12 cellular contexts compared by ENCODE assay signal in genomic region chr3:52196977-52197376, GRCh38. TPM values are rescaled to one million over a fixed set of nuclear protein-coding genes. Genes with fewer than 3 reads are reported as not detected.
DNase-seq lines count a peak whose midpoint lies in the region; ATAC-seq and TF ChIP-seq lines count a peak whose summit lies in the region.
"Had no signal": no experiment of that assay in that cellular context is flagged by ENCODE, and none has a peak within 500 bp of the region (broad histone marks: within the 10 kb centered on the region; RNA-seq: fewer than 3 reads in every experiment).

No MANE protein-coding gene starts in this region.

- H3K27me3 ChIP-seq in lung (ENCODE audit: control insufficient read depth, insufficient read depth): no peaks in the 10 kb centered on the region
- H3K27me3 ChIP-seq: tibial artery had no signal

- TF ChIP-seq CTCF in lung (IDR thresholded peaks at IDR 0.05; ENCODE audit: control extremely low read depth, extremely low read depth): no peak

- H3K9me3 Mint-ChIP-seq in activated CD4-positive, alpha-beta T cell treated with anti-CD3 and anti-CD28 coated beads, Interleukin-2, amount 10 ng/mL, durations not matched to agents 7 days and 5 days: no peaks in the 10 kb centered on the region
- no peaks in the 10 kb centered on the region for H3K9me3 Mint-ChIP-seq in activated T-helper 2 cell treated with anti-CD3 and anti-CD28 coated beads, Interferon-gamma antibody, Interleukin-2, Interleukin-4, amounts not matched to agents 10 μg/mL and 5 μg/mL and 100 μg/mL, durations not matched to agents 14 hours and 24 hours and 36 hours

- no peak overlapping the region for H3K4me3 ChIP-seq in lung

- no peaks in the 10 kb centered on the region for H3K9me3 ChIP-seq in lung (ENCODE audit: control insufficient read depth in 2 of 2, insufficient read depth in 1 of 2, low read length in 1 of 2)
- H3K9me3 ChIP-seq: tibial artery had no signal

- H3K4me3 Mint-ChIP-seq in activated CD4-positive, alpha-beta T cell treated with anti-CD3 and anti-CD28 coated beads, Interleukin-2, amount 10 ng/mL, durations not matched to agents 7 days and 5 days: no peak overlapping the region
- no peak overlapping the region for H3K4me3 Mint-ChIP-seq in activated T-helper 2 cell treated with anti-CD3 and anti-CD28 coated beads, Interferon-gamma antibody, Interleukin-2, Interleukin-4, amounts not matched to agents 10 μg/mL and 5 μg/mL and 100 μg/mL, durations not matched to agents 14 hours and 24 hours and 36 hours (ENCODE audit: low read depth)

- intact Hi-C loops in activated T-helper 2 cell treated with anti-CD3 and anti-CD28 coated beads, Interferon-gamma antibody, Interleukin-2, Interleukin-4, amounts not matched to agents 10 μg/mL and 5 μg/mL and 100 μg/mL, durations not matched to agents 14 hours and 24 hours and 36 hours (cut with micrococcal nuclease): loop anchor here (5.0 kb wide), 1 partner anchor 200 kb away; the partner anchor contains the start of gene RPL29

- H3K4me1 ChIP-seq in lung (ENCODE audit: control insufficient read depth in 2 of 2, insufficient read depth in 2 of 2, low read length in 2 of 2): peaks cover 12 to 40% of the 10 kb centered on the region in 2 donors

- no peak for DNase-seq in activated CD4-positive, alpha-beta T cell treated with anti-CD3 and anti-CD28 coated beads, Interleukin-2, amount 10 ng/mL, durations not matched to agents 7 days and 5 days
- DNase-seq in activated CD4-positive, alpha-beta T cell treated with anti-CD3 and anti-CD28 coated beads for 48 hours: no peak
- DNase-seq in activated T-helper 2 cell treated with anti-CD3 and anti-CD28 coated beads, Interferon-gamma antibody, Interleukin-2, Interleukin-4, amounts not matched to agents 10 μg/mL and 5 μg/mL and 100 μg/mL, durations not matched to agents 14 hours and 24 hours and 36 hours (ENCODE audit: low spot score): no peak
- peak; percentile 82 for DNase-seq in lung (ENCODE audit: low spot score)
- peak in 1 of 49 donors; percentile 15 for DNase-seq in substantia nigra (lab: John Stamatoyannopoulos, UW)
- DNase-seq in ecto neural progenitor cell (ENCODE audit: low spot score): no peak
- DNase-seq in stimulated activated CD4-positive, alpha-beta T cell treated with anti-CD3 and anti-CD28 coated beads, Interleukin-1b, Interleukin-23, amount 100 ng/mL, for 48 hours: no peak
- DNase-seq in NCI-H146 treated with DMSO at 0.1 percent for 48 hours (lab: John Stamatoyannopoulos, UW; ENCODE audit: unreplicated experiment): no peak
- DNase-seq: cortex of kidney; NCI-H1092 treated with DMSO at 0.1 percent for 48 hours; stimulated activated CD4-positive, alpha-beta T cell treated with anti-CD3 and anti-CD28 coated beads, Interleukin-15, amount 100 ng/mL, for 24 hours; tibial artery had no signal

- H3K27ac Mint-ChIP-seq in activated CD4-positive, alpha-beta T cell treated with anti-CD3 and anti-CD28 coated beads, Interleukin-2, amount 10 ng/mL, durations not matched to agents 7 days and 5 days: peak overlapping the region; percentile 91
- H3K27ac Mint-ChIP-seq in activated T-helper 2 cell treated with anti-CD3 and anti-CD28 coated beads, Interferon-gamma antibody, Interleukin-2, Interleukin-4, amounts not matched to agents 10 μg/mL and 5 μg/mL and 100 μg/mL, durations not matched to agents 14 hours and 24 hours and 36 hours: peak overlapping the region; percentile 24

- peaks cover 0 to 3% of the 10 kb centered on the region in 2 donors for H3K36me3 ChIP-seq in lung (ENCODE audit: control insufficient read depth in 2 of 2, insufficient read depth in 2 of 2, low read length in 2 of 2)

- H3K27ac ChIP-seq in lung (ENCODE audit: low read depth in 1 of 2, low read length in 1 of 2) (peak overlapping the region in 1 of 2 donors; percentile 90), substantia nigra (ENCODE audit: low read depth, low read length, poor library complexity, severe bottlenecking) (peak overlapping the region; percentile 86)

- H3K4me1 Mint-ChIP-seq in activated CD4-positive, alpha-beta T cell treated with anti-CD3 and anti-CD28 coated beads, Interleukin-2, amount 10 ng/mL, durations not matched to agents 7 days and 5 days: peaks cover 44% of the 10 kb centered on the region
- peaks cover 42% of the 10 kb centered on the region for H3K4me1 Mint-ChIP-seq in activated T-helper 2 cell treated with anti-CD3 and anti-CD28 coated beads, Interferon-gamma antibody, Interleukin-2, Interleukin-4, amounts not matched to agents 10 μg/mL and 5 μg/mL and 100 μg/mL, durations not matched to agents 14 hours and 24 hours and 36 hours (ENCODE audit: low read depth)

- CTCF ChIA-PET in activated CD4-positive, alpha-beta T cell treated with anti-CD3 and anti-CD28 coated beads, Interleukin-2, amount 10 ng/mL, durations not matched to agents 7 days and 5 days (lab: Charles Lee): interaction anchor here (0.8 to 1.3 kb wide), 4 partner anchors 12 to 25 kb away, joined by 3 to 7 read pairs (median 3); no protein-coding TSS in a partner anchor

- ATAC-seq in lung (ENCODE audit: insufficient read depth, low FRiP score): no peak

- H3K27me3 Mint-ChIP-seq in activated CD4-positive, alpha-beta T cell treated with anti-CD3 and anti-CD28 coated beads, Interleukin-2, amount 10 ng/mL, durations not matched to agents 7 days and 5 days: no peaks in the 10 kb centered on the region
- H3K27me3 Mint-ChIP-seq in activated T-helper 2 cell treated with anti-CD3 and anti-CD28 coated beads, Interferon-gamma antibody, Interleukin-2, Interleukin-4, amounts not matched to agents 10 μg/mL and 5 μg/mL and 100 μg/mL, durations not matched to agents 14 hours and 24 hours and 36 hours (ENCODE audit: low read depth): no peaks in the 10 kb centered on the region

- H3K36me3 Mint-ChIP-seq in activated CD4-positive, alpha-beta T cell treated with anti-CD3 and anti-CD28 coated beads, Interleukin-2, amount 10 ng/mL, durations not matched to agents 7 days and 5 days (ENCODE audit: low read depth): peaks cover 27% of the 10 kb centered on the region
- H3K36me3 Mint-ChIP-seq in activated T-helper 2 cell treated with anti-CD3 and anti-CD28 coated beads, Interferon-gamma antibody, Interleukin-2, Interleukin-4, amounts not matched to agents 10 μg/mL and 5 μg/mL and 100 μg/mL, durations not matched to agents 14 hours and 24 hours and 36 hours (ENCODE audit: low read depth): peaks cover 34% of the 10 kb centered on the region

- POLR2A ChIA-PET in activated CD4-positive, alpha-beta T cell treated with anti-CD3 and anti-CD28 coated beads, Interleukin-2, amount 10 ng/mL, durations not matched to agents 7 days and 5 days (lab: Charles Lee): no interaction called here

- WGBS in lung, 2 donors: 40 to 62% methylated on average over 3 of the region's 3 CpGs

RNA-seq across cellular contexts. Expression of gene ALAS1, which starts 1.0 kb away (rescaled TPM):
- 10 to 100 TPM; 47.5 to 58.4 TPM for total RNA-seq in activated CD4-positive, alpha-beta T cell treated with anti-CD3 and anti-CD28 coated beads, Interleukin-2, amount 10 ng/mL, durations not matched to agents 7 days and 5 days
- 117 and 123 TPM in 2 replicates for total RNA-seq in activated T-helper 2 cell treated with anti-CD3 and anti-CD28 coated beads, Interferon-gamma antibody, Interleukin-2, Interleukin-4, amounts not matched to agents 10 μg/mL and 5 μg/mL and 100 μg/mL, durations not matched to agents 14 hours and 24 hours and 36 hours
- 10 to 100 TPM; 38.7 to 85.1 TPM for total RNA-seq in lung
- 10 to 100 TPM; 56.8 to 57.6 TPM for polyA plus RNA-seq in lung

RNA-seq across cellular contexts. Expression of gene TLR9, which starts 28.5 kb away (rescaled TPM):
- under 1 TPM; 0.55 to 0.65 TPM for total RNA-seq in activated CD4-positive, alpha-beta T cell treated with anti-CD3 and anti-CD28 coated beads, Interleukin-2, amount 10 ng/mL, durations not matched to agents 7 days and 5 days
- 0.32 and 0.50 TPM in 2 replicates for total RNA-seq in activated T-helper 2 cell treated with anti-CD3 and anti-CD28 coated beads, Interferon-gamma antibody, Interleukin-2, Interleukin-4, amounts not matched to agents 10 μg/mL and 5 μg/mL and 100 μg/mL, durations not matched to agents 14 hours and 24 hours and 36 hours
- total RNA-seq in lung: 1 to 10 TPM in 1 of 2 donors, under 1 TPM in 1; 0.20 to 1.1 TPM
- under 1 TPM; 0.37 TPM for polyA plus RNA-seq in lung

RNA-seq across cellular contexts. Expression of gene TWF2, which starts 42.0 kb away (rescaled TPM):
- total RNA-seq in activated CD4-positive, alpha-beta T cell treated with anti-CD3 and anti-CD28 coated beads, Interleukin-2, amount 10 ng/mL, durations not matched to agents 7 days and 5 days: 100 to 1,000 TPM; 117 to 119 TPM
- total RNA-seq in activated T-helper 2 cell treated with anti-CD3 and anti-CD28 coated beads, Interferon-gamma antibody, Interleukin-2, Interleukin-4, amounts not matched to agents 10 μg/mL and 5 μg/mL and 100 μg/mL, durations not matched to agents 14 hours and 24 hours and 36 hours: 89.7 and 91.1 TPM in 2 replicates
- total RNA-seq in lung: 10 to 100 TPM; 25.7 to 90.3 TPM
- 100 to 1,000 TPM in 1 of 2 donors, 10 to 100 TPM in 1; 31.1 to 104 TPM for polyA plus RNA-seq in lung

RNA-seq across cellular contexts. Expression of gene POC1A, which starts 42.8 kb away (rescaled TPM):
- total RNA-seq in activated CD4-positive, alpha-beta T cell treated with anti-CD3 and anti-CD28 coated beads, Interleukin-2, amount 10 ng/mL, durations not matched to agents 7 days and 5 days: 10 to 100 TPM; 26.9 to 28.2 TPM
- total RNA-seq in activated T-helper 2 cell treated with anti-CD3 and anti-CD28 coated beads, Interferon-gamma antibody, Interleukin-2, Interleukin-4, amounts not matched to agents 10 μg/mL and 5 μg/mL and 100 μg/mL, durations not matched to agents 14 hours and 24 hours and 36 hours: 20.4 and 22.2 TPM in 2 replicates
- 1 to 10 TPM; 3.9 to 5.4 TPM for total RNA-seq in lung
- polyA plus RNA-seq in lung: 1 to 10 TPM; 2.3 to 4.1 TPM

RNA-seq across cellular contexts. Expression of gene PPM1M, which starts 48.6 kb away (rescaled TPM):
- total RNA-seq in activated CD4-positive, alpha-beta T cell treated with anti-CD3 and anti-CD28 coated beads, Interleukin-2, amount 10 ng/mL, durations not matched to agents 7 days and 5 days: 10 to 100 TPM; 82.2 to 92.7 TPM
- 44.7 and 46.4 TPM in 2 replicates for total RNA-seq in activated T-helper 2 cell treated with anti-CD3 and anti-CD28 coated beads, Interferon-gamma antibody, Interleukin-2, Interleukin-4, amounts not matched to agents 10 μg/mL and 5 μg/mL and 100 μg/mL, durations not matched to agents 14 hours and 24 hours and 36 hours
- 10 to 100 TPM; 18.2 to 45.0 TPM for total RNA-seq in lung
- polyA plus RNA-seq in lung: 10 to 100 TPM; 25.0 to 53.6 TPM
